Comparison of ENCODE assay signal across 13 cellular contexts in the genomic region with DNA sequence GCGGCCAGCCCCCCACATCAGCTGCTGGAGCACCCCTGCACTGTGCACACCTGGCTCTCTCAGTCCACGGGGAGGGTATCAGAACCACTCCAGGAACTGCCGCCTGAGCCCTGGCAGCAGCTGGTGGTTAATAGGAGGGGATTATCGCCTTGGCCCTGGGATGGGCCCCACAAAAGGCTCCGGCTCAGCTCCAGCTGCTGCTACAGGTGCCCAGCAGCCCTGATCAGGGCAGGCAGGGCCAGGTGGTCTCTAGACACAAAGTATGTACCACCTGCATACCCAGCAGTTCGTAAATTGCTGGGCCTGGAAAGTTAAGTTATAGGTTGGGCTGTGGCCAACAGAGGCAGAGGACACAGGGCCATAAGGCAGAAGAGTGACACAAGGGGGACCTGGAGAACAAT. TPM values are rescaled to one million over a fixed set of nuclear protein-coding genes. Genes with fewer than 3 reads are reported as not detected.
DNase-seq lines count a peak whose midpoint lies in the region; ATAC-seq and TF ChIP-seq lines count a peak whose summit lies in the region.
"Had no signal": no experiment of that assay in that cellular context is flagged by ENCODE, and none has a peak within 500 bp of the region (broad histone marks: within the 10 kb centered on the region; RNA-seq: fewer than 3 reads in every experiment).

No MANE protein-coding gene starts in this region.

- no peaks in the 10 kb centered on the region for H3F3A ChIP-seq in GM23338 (replicated peaks; ENCODE audit: low read depth)

- TF ChIP-seq CTCF in GM23338 (conservative IDR thresholded peaks at IDR 0.05; ENCODE audit: low read depth in 2 of 2) (no peak), chondrocyte (IDR thresholded peaks at IDR 0.05) (no peak), BE2C (IDR thresholded peaks at IDR 0.05; ENCODE audit: low read depth, low read length) (no peak)

- peaks cover 12% of the 10 kb centered on the region for H3K27me3 Mint-ChIP-seq in GM23338 (ENCODE audit: insufficient read depth, low read depth, poor library complexity)
- no peaks in the 10 kb centered on the region for H3K27me3 Mint-ChIP-seq in chondrocyte (ENCODE audit: low read depth)
- H3K27me3 Mint-ChIP-seq in activated CD8-positive, alpha-beta T cell treated with anti-CD3 and anti-CD28 coated beads, Interleukin-2, amount 10 ng/mL, durations not matched to agents 7 days and 5 days (ENCODE audit: low read depth) = no peaks in the 10 kb centered on the region

- H3K27ac Mint-ChIP-seq in GM23338 (peak overlapping the region; percentile 6; the same call in 1 of the 2 replicates), chondrocyte (ENCODE audit: unreplicated experiment) (peak overlapping the region; percentile 77)
- H3K27ac Mint-ChIP-seq in activated CD8-positive, alpha-beta T cell treated with anti-CD3 and anti-CD28 coated beads, Interleukin-2, amount 10 ng/mL, durations not matched to agents 7 days and 5 days = no peak overlapping the region

- no peaks in the 10 kb centered on the region for H3K9me3 ChIP-seq in BE2C

- peaks cover 91% of the 10 kb centered on the region for H3K79me2 ChIP-seq in GM23338 (replicated peaks; ENCODE audit: insufficient read depth)

- H3K27me3 ChIP-seq in GM23338 (ENCODE audit: insufficient read depth) (no peaks in the 10 kb centered on the region), BE2C (no peaks in the 10 kb centered on the region)

- CTCF ChIA-PET in activated CD8-positive, alpha-beta T cell treated with anti-CD3 and anti-CD28 coated beads, Interleukin-2, amount 10 ng/mL, durations not matched to agents 7 days and 5 days (lab: Charles Lee) = interaction anchor here (1.5 kb wide), 1 partner anchor 35 kb away, joined by 5 read pairs; a partner anchor contains a TSS

- H3K9me2 ChIP-seq in GM23338 (ENCODE audit: insufficient read depth) = no peaks in the 10 kb centered on the region

- H3K9me3 Mint-ChIP-seq in GM23338 = no peaks in the 10 kb centered on the region
- H3K9me3 Mint-ChIP-seq in chondrocyte (ENCODE audit: low read depth) = no peaks in the 10 kb centered on the region
- no peaks in the 10 kb centered on the region for H3K9me3 Mint-ChIP-seq in activated CD8-positive, alpha-beta T cell treated with anti-CD3 and anti-CD28 coated beads, Interleukin-2, amount 10 ng/mL, durations not matched to agents 7 days and 5 days (ENCODE audit: insufficient read depth)

- intact Hi-C loops in posterior vena cava (cut with DNase I) = no loop called here

- peaks cover 11% of the 10 kb centered on the region for H3K4me1 ChIP-seq in GM23338 (ENCODE audit: insufficient read depth)
- peaks cover 9% of the 10 kb centered on the region for H3K4me1 ChIP-seq in BE2C

- H3K4me3 Mint-ChIP-seq in GM23338 (no peak overlapping the region), chondrocyte (ENCODE audit: unreplicated experiment) (no peak overlapping the region)
- no peak overlapping the region for H3K4me3 Mint-ChIP-seq in activated CD8-positive, alpha-beta T cell treated with anti-CD3 and anti-CD28 coated beads, Interleukin-2, amount 10 ng/mL, durations not matched to agents 7 days and 5 days

- ATAC-seq in GM23338 = no peak
- no peak for ATAC-seq in activated CD8-positive, alpha-beta T cell treated with anti-CD3 and anti-CD28 coated beads, Interleukin-2, amount 10 ng/mL, durations not matched to agents 7 days and 5 days

- peaks cover 3% of the 10 kb centered on the region; the same call in 2 of the 3 replicates for H3K36me3 Mint-ChIP-seq in GM23338 (ENCODE audit: low read depth)
- peaks cover 2% of the 10 kb centered on the region for H3K36me3 Mint-ChIP-seq in chondrocyte (ENCODE audit: low read depth)
- H3K36me3 Mint-ChIP-seq in activated CD8-positive, alpha-beta T cell treated with anti-CD3 and anti-CD28 coated beads, Interleukin-2, amount 10 ng/mL, durations not matched to agents 7 days and 5 days (ENCODE audit: low read depth) = no peaks in the 10 kb centered on the region

- no peak overlapping the region for H2AFZ ChIP-seq in GM23338

- POLR2A ChIA-PET in activated CD8-positive, alpha-beta T cell treated with anti-CD3 and anti-CD28 coated beads, Interleukin-2, amount 10 ng/mL, durations not matched to agents 7 days and 5 days (lab: Charles Lee) = no interaction called here

- H3K4me1 Mint-ChIP-seq in GM23338 (peaks cover 40% of the 10 kb centered on the region), chondrocyte (ENCODE audit: low read depth) (peaks cover 91% of the 10 kb centered on the region)
- peaks cover 21% of the 10 kb centered on the region for H3K4me1 Mint-ChIP-seq in activated CD8-positive, alpha-beta T cell treated with anti-CD3 and anti-CD28 coated beads, Interleukin-2, amount 10 ng/mL, durations not matched to agents 7 days and 5 days (ENCODE audit: low read depth)

- H3K4me3 ChIP-seq in GM23338 = no peak overlapping the region
- H3K4me3 ChIP-seq in BE2C (ENCODE audit: low read depth, low read length) = no peak overlapping the region

- H4K20me1 ChIP-seq in GM23338 (replicated peaks; ENCODE audit: insufficient read depth) = peaks cover 11% of the 10 kb centered on the region

- no peak overlapping the region for H3K4me2 ChIP-seq in GM23338

- no peak overlapping the region for H3K27ac ChIP-seq in GM23338 (ENCODE audit: low read depth)

- DNase-seq in GM23338 (ENCODE audit: low spot score) = no peak
- DNase-seq in NCI-H2171 (lab: John Stamatoyannopoulos, UW) = peak; percentile 54
- peak; percentile 71 for DNase-seq in chondrocyte (ENCODE audit: low spot score)
- peak; percentile 64 for DNase-seq in posterior vena cava (ENCODE audit: low spot score)
- DNase-seq in retina = no peak
- no peak for DNase-seq in activated CD8-positive, alpha-beta T cell treated with anti-CD3 and anti-CD28 coated beads, Interleukin-2, amount 10 ng/mL, durations not matched to agents 7 days and 5 days
- no peak for DNase-seq in BE2C
- no peak for DNase-seq in middle frontal gyrus (ENCODE audit: extremely low spot score, low spot score)
- DNase-seq: Calu3, NCI-H526 treated with DMSO at 0.1 percent for 48 hours had no signal

- H3K36me3 ChIP-seq in GM23338 (ENCODE audit: insufficient read depth) (no peaks in the 10 kb centered on the region), BE2C (no peaks in the 10 kb centered on the region)

TF ChIP-seq in GM23338, 12 proteins besides CTCF, POLR2A, EP300 and RAD21:
- TF ChIP-seq EZH2 (IDR thresholded peaks at IDR 0.05; ENCODE audit: low read depth, unreplicated experiment) (no peak), EZH2phosphoT487 (IDR thresholded peaks at IDR 0.05; ENCODE audit: unreplicated experiment) (no peak), NANOG (IDR thresholded peaks at IDR 0.05; ENCODE audit: borderline replicate concordance) (no peak), ZNF114 (CRISPR knock-in tag; IDR thresholded peaks at IDR 0.05) (no peak), STAT1 (IDR thresholded peaks at IDR 0.05; ENCODE audit: unreplicated experiment) (no peak), POLR2AphosphoS5 (IDR thresholded peaks at IDR 0.05; ENCODE audit: low read depth) (no peak)
- TF ChIP-seq, protein P1, sequence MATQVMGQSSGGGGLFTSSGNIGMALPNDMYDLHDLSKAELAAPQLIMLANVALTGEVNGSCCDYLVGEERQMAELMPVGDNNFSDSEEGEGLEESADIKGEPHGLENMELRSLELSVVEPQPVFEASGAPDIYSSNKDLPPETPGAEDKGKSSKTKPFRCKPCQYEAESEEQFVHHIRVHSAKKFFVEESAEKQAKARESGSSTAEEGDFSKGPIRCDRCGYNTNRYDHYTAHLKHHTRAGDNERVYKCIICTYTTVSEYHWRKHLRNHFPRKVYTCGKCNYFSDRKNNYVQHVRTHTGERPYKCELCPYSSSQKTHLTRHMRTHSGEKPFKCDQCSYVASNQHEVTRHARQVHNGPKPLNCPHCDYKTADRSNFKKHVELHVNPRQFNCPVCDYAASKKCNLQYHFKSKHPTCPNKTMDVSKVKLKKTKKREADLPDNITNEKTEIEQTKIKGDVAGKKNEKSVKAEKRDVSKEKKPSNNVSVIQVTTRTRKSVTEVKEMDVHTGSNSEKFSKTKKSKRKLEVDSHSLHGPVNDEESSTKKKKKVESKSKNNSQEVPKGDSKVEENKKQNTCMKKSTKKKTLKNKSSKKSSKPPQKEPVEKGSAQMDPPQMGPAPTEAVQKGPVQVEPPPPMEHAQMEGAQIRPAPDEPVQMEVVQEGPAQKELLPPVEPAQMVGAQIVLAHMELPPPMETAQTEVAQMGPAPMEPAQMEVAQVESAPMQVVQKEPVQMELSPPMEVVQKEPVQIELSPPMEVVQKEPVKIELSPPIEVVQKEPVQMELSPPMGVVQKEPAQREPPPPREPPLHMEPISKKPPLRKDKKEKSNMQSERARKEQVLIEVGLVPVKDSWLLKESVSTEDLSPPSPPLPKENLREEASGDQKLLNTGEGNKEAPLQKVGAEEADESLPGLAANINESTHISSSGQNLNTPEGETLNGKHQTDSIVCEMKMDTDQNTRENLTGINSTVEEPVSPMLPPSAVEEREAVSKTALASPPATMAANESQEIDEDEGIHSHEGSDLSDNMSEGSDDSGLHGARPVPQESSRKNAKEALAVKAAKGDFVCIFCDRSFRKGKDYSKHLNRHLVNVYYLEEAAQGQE (IDR thresholded peaks at IDR 0.05; ENCODE audit: unreplicated experiment) = no peak
- TF ChIP-seq, protein P2, sequence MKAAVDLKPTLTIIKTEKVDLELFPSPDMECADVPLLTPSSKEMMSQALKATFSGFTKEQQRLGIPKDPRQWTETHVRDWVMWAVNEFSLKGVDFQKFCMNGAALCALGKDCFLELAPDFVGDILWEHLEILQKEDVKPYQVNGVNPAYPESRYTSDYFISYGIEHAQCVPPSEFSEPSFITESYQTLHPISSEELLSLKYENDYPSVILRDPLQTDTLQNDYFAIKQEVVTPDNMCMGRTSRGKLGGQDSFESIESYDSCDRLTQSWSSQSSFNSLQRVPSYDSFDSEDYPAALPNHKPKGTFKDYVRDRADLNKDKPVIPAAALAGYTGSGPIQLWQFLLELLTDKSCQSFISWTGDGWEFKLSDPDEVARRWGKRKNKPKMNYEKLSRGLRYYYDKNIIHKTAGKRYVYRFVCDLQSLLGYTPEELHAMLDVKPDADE (IDR thresholded peaks at IDR 0.05) = no peak

RNA-seq across cellular contexts. Expression of a gene that starts 35.1 kb away (rescaled TPM):
- total RNA-seq in GM23338 (2014; rRNA removed; shearing (Covaris generic)) = 105 and 109 TPM in 2 replicates
- 113 and 125 TPM in 2 replicates for polyA plus RNA-seq in GM23338 (2016; fragmentation: Nextera tagmentation; extraction: Ambion mirVana)
- 459 to 621 TPM (median 460 TPM) in 3 replicates for total RNA-seq in chondrocyte
- 100 to 1,000 TPM; 128 TPM for total RNA-seq in posterior vena cava
- 10 to 100 TPM; 64.3 to 66.7 TPM for total RNA-seq in activated CD8-positive, alpha-beta T cell treated with anti-CD3 and anti-CD28 coated beads, Interleukin-2, amount 10 ng/mL, durations not matched to agents 7 days and 5 days
- polyA plus RNA-seq in BE2C (2012; ENCODE audit: insufficient read depth, insufficient read length, low read depth) = 18.2 TPM

RNA-seq across cellular contexts. Expression of a gene that starts 52.9 kb away (rescaled TPM):
- not detected in 2 replicates for total RNA-seq in GM23338 (2014; rRNA removed; shearing (Covaris generic))
- not detected in 2 replicates for polyA plus RNA-seq in GM23338 (2016; fragmentation: Nextera tagmentation; extraction: Ambion mirVana)
- total RNA-seq in chondrocyte (not detected in 3 replicates), posterior vena cava (not detected)
- not detected for total RNA-seq in activated CD8-positive, alpha-beta T cell treated with anti-CD3 and anti-CD28 coated beads, Interleukin-2, amount 10 ng/mL, durations not matched to agents 7 days and 5 days
- polyA plus RNA-seq in BE2C (2012; ENCODE audit: insufficient read depth, insufficient read length, low read depth) = not detected
- total RNA-seq: Calu3, cerebellum, fibroblast of villous mesenchyme, lung microvascular endothelial cell had no signal

Comparison
In these comparisons a context has a peak if more than half of its experiments do, and no peak if none do; other contexts are left out.
1. DNase-seq: peak in NCI-H2171 (single experiment), chondrocyte (single experiment) and posterior vena cava (single experiment); none in GM23338 (single experiment), retina (single experiment), activated CD8-positive, alpha-beta T cell treated with anti-CD3 and anti-CD28 coated beads, Interleukin-2, amount 10 ng/mL, durations not matched to agents 7 days and 5 days (single experiment), BE2C (single experiment) and middle frontal gyrus (single experiment).